Comparison of ENCODE assay signal across 8 cellular contexts in the genomic region with DNA sequence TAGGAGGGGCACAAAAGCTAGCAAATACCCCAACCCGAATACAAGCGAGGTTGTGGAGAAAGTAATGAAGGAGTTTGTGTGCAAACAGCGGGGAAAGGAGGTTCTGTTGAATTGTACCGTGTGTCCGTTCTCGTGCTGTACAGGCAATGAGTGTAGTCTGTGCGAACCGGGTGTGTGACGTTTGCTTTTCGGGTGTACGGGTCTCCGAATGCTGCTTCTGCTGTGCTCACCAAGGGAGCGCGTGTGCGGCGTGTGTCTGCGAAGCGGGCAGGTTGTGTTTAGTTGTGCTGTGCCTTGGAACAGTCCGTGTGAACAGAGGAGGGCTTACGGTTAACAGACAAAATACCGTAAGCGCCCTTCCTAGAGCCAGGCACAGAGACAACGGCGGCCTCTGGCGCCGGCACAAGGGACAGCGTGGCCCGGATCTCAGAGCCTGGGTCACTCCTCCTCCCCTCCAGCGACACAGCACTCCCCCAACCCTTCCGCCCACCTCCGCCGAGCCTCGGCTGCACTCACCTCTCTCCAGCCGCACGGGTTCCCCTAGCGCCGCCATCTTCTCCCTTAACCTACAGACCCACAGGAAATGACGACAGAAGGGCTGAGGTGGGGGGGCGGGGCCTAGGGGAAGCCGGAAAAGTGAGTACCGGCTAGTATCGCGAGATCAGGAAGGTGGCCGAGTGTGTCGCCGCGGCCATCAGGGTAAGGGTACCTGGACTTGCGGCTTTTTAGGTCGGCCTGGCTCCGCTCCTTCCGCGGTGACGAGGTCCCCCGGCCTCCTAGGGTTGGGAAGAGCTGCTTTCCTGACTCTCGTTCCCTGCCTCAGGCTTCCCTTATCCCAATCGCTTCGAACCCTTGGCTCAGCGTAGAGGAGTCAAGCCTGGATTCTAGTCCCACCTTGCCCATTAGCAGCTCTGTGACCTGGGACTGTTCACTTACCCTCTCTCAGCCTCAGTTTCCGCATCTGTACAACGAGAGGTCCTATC. TPM values are rescaled to one million over a fixed set of nuclear protein-coding genes. Genes with fewer than 3 reads are reported as not detected.
A peak's percentile ranks its signal among the peaks of the same experiment; 100 is the strongest.
DNase-seq lines count a peak whose midpoint lies in the region; ATAC-seq, FAIRE-seq and TF ChIP-seq lines count a peak whose summit lies in the region.

A gene with protein sequence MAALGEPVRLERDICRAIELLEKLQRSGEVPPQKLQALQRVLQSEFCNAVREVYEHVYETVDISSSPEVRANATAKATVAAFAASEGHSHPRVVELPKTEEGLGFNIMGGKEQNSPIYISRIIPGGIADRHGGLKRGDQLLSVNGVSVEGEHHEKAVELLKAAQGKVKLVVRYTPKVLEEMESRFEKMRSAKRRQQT (minus strand): TSS at position 570 of the 983 bp plus-strand sequence. CDS start 17 bp downstream, at position 553.

- H3K36me3 ChIP-seq in keratinocyte (ENCODE audit: control insufficient read depth in 2 of 2, extremely low read depth in 1 of 2, insufficient read depth in 2 of 2, low read length in 2 of 2): peaks cover 2 to 4% of the 10 kb centered on the region in 2 experiments

- H3K4me3 ChIP-seq in AG09309 (ENCODE audit: control insufficient read depth, low read depth, low read length) (peak within 1 kb of the TSS; percentile 90), keratinocyte (ENCODE audit: control insufficient read depth in 2 of 3, extremely low read depth in 1 of 3, insufficient read depth in 2 of 3, low read depth in 1 of 3, low read length in 3 of 3) (peak within 1 kb of the TSS; percentile 94 to 100 (median 99))

- no peaks in the 10 kb centered on the region for H4K20me1 ChIP-seq in keratinocyte (ENCODE audit: control insufficient read depth, extremely low read depth, insufficient read depth, low read length)

- H3K27me3 ChIP-seq in keratinocyte (ENCODE audit: control insufficient read depth, extremely low read depth, insufficient read depth, low read length): no peaks in the 10 kb centered on the region

- no peaks in the 10 kb centered on the region for H3K9me1 ChIP-seq in keratinocyte (ENCODE audit: control insufficient read depth, extremely low read depth, insufficient read depth, low read length)

- peaks cover 57% of the 10 kb centered on the region for H3K79me2 ChIP-seq in keratinocyte (ENCODE audit: control insufficient read depth, insufficient read depth, low read length)

- H3K4me2 ChIP-seq in keratinocyte (ENCODE audit: control insufficient read depth, extremely low read depth, insufficient read depth, low read depth, low read length): peak within 1 kb of the TSS; percentile 97

- peak; percentile 96 for ATAC-seq in GM18909 (IDR thresholded peaks at IDR 0.05; ENCODE audit: poor library complexity, unreplicated experiment)
- peak; percentile 94 for ATAC-seq in HG03175 (IDR thresholded peaks at IDR 0.05; ENCODE audit: unreplicated experiment)

- no peak for FAIRE-seq in keratinocyte (lab: Jason Lieb, UNC)

- DNase-seq in AG09309 (ENCODE audit: low read depth) (peak; percentile 69), NCI-H226 (peak; percentile 89), keratinocyte (ENCODE audit: low read depth, low spot score) (peak; percentile 77)
- peak; percentile 84 to 90 (median 86) for DNase-seq in activated CD4-positive, CD25-positive, alpha-beta regulatory T cell (lab: John Stamatoyannopoulos, UW)
- peak; percentile 92 for DNase-seq in central memory CD4-positive, alpha-beta T cell
- DNase-seq in stimulated activated CD4-positive, alpha-beta T cell treated with anti-CD3 and anti-CD28 coated beads, Interleukin-15, amount 100 ng/mL, for 1 hour (ENCODE audit: low read depth in 1 of 2, low spot score in 1 of 2): peak; percentile 88 to 90

- no peaks in the 10 kb centered on the region for H3K9me3 ChIP-seq in keratinocyte (ENCODE audit: control insufficient read depth, low read depth, low read length)

- dilution Hi-C loops in keratinocyte (cut with MboI; ENCODE audit: extremely low pct_ligation_motif_present, low sequenced_read_pairs): no loop called here

- peaks cover 17% of the 10 kb centered on the region for H3K4me1 ChIP-seq in keratinocyte (ENCODE audit: control insufficient read depth, extremely low read depth, insufficient read depth, low read length)

- peak within 1 kb of the TSS; percentile 100 for H2AFZ ChIP-seq in keratinocyte (ENCODE audit: control insufficient read depth, low read length)

- TF ChIP-seq CTCF in AG09309 (IDR thresholded peaks at IDR 0.05; ENCODE audit: control insufficient read depth, insufficient read depth, low read depth, low read length, missing control alignments) (no peak), keratinocyte (optimal IDR thresholded peaks at IDR 0.05 in 1 of 3, IDR thresholded peaks at IDR 0.05 in 1 of 3, conservative IDR thresholded peaks at IDR 0.05 in 1 of 3; ENCODE audit: extremely low read depth in 1 of 3, insufficient read depth in 2 of 3, low read length in 3 of 3) (peak in 1 of 3 experiments; percentile 9)

- peak within 1 kb of the TSS; percentile 91 for H3K27ac ChIP-seq in keratinocyte (ENCODE audit: control insufficient read depth, insufficient read depth, low read length)

- H3K9ac ChIP-seq in keratinocyte (ENCODE audit: control insufficient read depth, extremely low read depth, insufficient read depth, low read length): peak within 1 kb of the TSS; percentile 98

RNA-seq across cellular contexts. Expression of the gene that starts here (rescaled TPM):
- polyA plus RNA-seq in keratinocyte: 12.1 to 27.5 TPM (median 23.0 TPM) in 3 replicates
- polyA plus RNA-seq in keratinocyte (2011; ENCODE audit: low read depth): 20.4 TPM
- polyA plus RNA-seq in keratinocyte (2011; cell fraction: cytosol; rRNA removed): 13.2 and 23.7 TPM in 2 replicates
- polyA plus RNA-seq in keratinocyte (2011; cell fraction: nucleus; rRNA removed): 13.2 and 18.1 TPM in 2 replicates
- 12.8 and 13.6 TPM in 2 replicates for polyA plus RNA-seq in keratinocyte (2012; ENCODE audit: low replicate concordance)
- 4.8 to 18.2 TPM (median 8.4 TPM) in 3 replicates for polyA minus RNA-seq in keratinocyte
- polyA minus RNA-seq in keratinocyte (2011; cell fraction: cytosol; rRNA and poly(A)+ RNA removed): 18.6 TPM
- 8.4 and 18.7 TPM in 2 replicates for polyA minus RNA-seq in keratinocyte (2011; cell fraction: nucleus; rRNA and poly(A)+ RNA removed)

Comparison
In these comparisons a context has a peak if more than half of its experiments do, and no peak if none do; other contexts are left out.
1. Peak in every context shown above with its lines: DNase-seq, ATAC-seq, H3K4me3 ChIP-seq and H3K27ac ChIP-seq.